In genomic region chr5:41827792-41828191, GRCh38 we compare ENCODE assay signal across 27 cellular contexts.
"Had no signal": no experiment of that assay in that cellular context is flagged by ENCODE, and none has a peak within 500 bp of the region (broad histone marks: within the 10 kb centered on the region; RNA-seq: fewer than 3 reads in every experiment).

No MANE protein-coding gene starts in this region.

- H3K4me3 Mint-ChIP-seq: naive B cell; natural killer cell; nephron progenitor cell; neural progenitor cell; stimulated activated effector memory CD8-positive, alpha-beta T cell treated with anti-CD3 and anti-CD28 coated beads, Interleukin-12 subunit alpha, Interleukin-12 subunit beta, amount 100 ng/mL, for 72 hours; stimulated activated naive CD8-positive, alpha-beta T cell treated with anti-CD3 and anti-CD28 coated beads, Interleukin-15, amount 100 ng/mL, for 72 hours had no signal

- H3K4me2 ChIP-seq: neural progenitor cell had no signal

- H2AFZ ChIP-seq: neural progenitor cell had no signal

- H3K9me3 Mint-ChIP-seq: naive B cell; natural killer cell; nephron progenitor cell; neural progenitor cell; stimulated activated effector memory CD8-positive, alpha-beta T cell treated with anti-CD3 and anti-CD28 coated beads, Interleukin-12 subunit alpha, Interleukin-12 subunit beta, amount 100 ng/mL, for 72 hours had no signal

- ATAC-seq: left cardiac atrium; left lobe of liver; lower lobe of right lung; natural killer cell; sciatic nerve; stimulated activated effector memory CD8-positive, alpha-beta T cell treated with anti-CD3 and anti-CD28 coated beads, Interleukin-12 subunit alpha, Interleukin-12 subunit beta, amount 100 ng/mL, for 72 hours; stimulated activated naive CD8-positive, alpha-beta T cell treated with anti-CD3 and anti-CD28 coated beads, Interleukin-15, amount 100 ng/mL, for 72 hours had no signal

- H3K9ac ChIP-seq: neural progenitor cell had no signal

- H3K27me3 Mint-ChIP-seq: naive B cell; progenitor cell of endocrine pancreas; stimulated activated naive CD8-positive, alpha-beta T cell treated with anti-CD3 and anti-CD28 coated beads, Interleukin-15, amount 100 ng/mL, for 72 hours had no signal

- H3K27ac Mint-ChIP-seq: naive B cell; natural killer cell; nephron progenitor cell; neural progenitor cell; progenitor cell of endocrine pancreas; stimulated activated effector memory CD8-positive, alpha-beta T cell treated with anti-CD3 and anti-CD28 coated beads, Interleukin-12 subunit alpha, Interleukin-12 subunit beta, amount 100 ng/mL, for 72 hours had no signal

- H3K27ac ChIP-seq: lower lobe of right lung, neural progenitor cell, neutrophil, ovary, right atrium auricular region, spleen, transverse colon, upper lobe of left lung, vagina had no signal

- H3K27me3 ChIP-seq: neural progenitor cell, neutrophil, ovary, right atrium auricular region, spleen, transverse colon, upper lobe of left lung, vagina had no signal

- H3K36me3 ChIP-seq: neural progenitor cell, neutrophil, ovary had no signal

- H3K4me3 ChIP-seq: lower lobe of right lung, neural progenitor cell, ovary, right atrium auricular region, spleen, transverse colon, upper lobe of left lung, vagina had no signal

- H3K9me3 ChIP-seq: lower lobe of right lung, neutrophil, ovary, right atrium auricular region, spleen, transverse colon, upper lobe of left lung, vagina had no signal

- DNase-seq: hippocampal formation; kidney glomerular epithelial cell; left cardiac atrium; lower lobe of right lung; mammary epithelial cell; mesenchymal stem cell; naive B cell; natural killer cell; nephron progenitor cell; occipital lobe; ovary; small intestine; spleen; stimulated activated CD4-positive, alpha-beta T cell treated with anti-CD3 and anti-CD28 coated beads, Interleukin-4, amount 100 ng/mL, for 24 hours; stimulated activated naive CD4-positive, alpha-beta T cell treated with Interleukin-2 at 50 U/mL for 16 hours; stimulated activated naive CD8-positive, alpha-beta T cell treated with anti-CD3 and anti-CD28 coated beads, Interleukin-15, amount 100 ng/mL, for 72 hours; substantia nigra; transverse colon; upper lobe of left lung had no signal

- H3K4me1 Mint-ChIP-seq: neural progenitor cell had no signal

- H3K4me1 ChIP-seq: lower lobe of right lung, neural progenitor cell, right atrium auricular region, spleen, transverse colon, upper lobe of left lung, vagina had no signal
